ENCODE assay signal across 10 cellular contexts in genomic region chr2:174752403-174753037, GRCh38. TPM values are rescaled to one million over a fixed set of nuclear protein-coding genes. Genes with fewer than 3 reads are reported as not detected.
DNase-seq lines count a peak whose midpoint lies in the region; ATAC-seq and TF ChIP-seq lines count a peak whose summit lies in the region.
"Had no signal": no experiment of that assay in that cellular context is flagged by ENCODE, and none has a peak within 500 bp of the region (broad histone marks: within the 10 kb centered on the region; RNA-seq: fewer than 3 reads in every experiment).

No MANE protein-coding gene starts in this region.

- peak overlapping the region; percentile 30 to 79 (median 66) for H3K4me3 Mint-ChIP-seq in IgD-negative memory B cell

- no peaks in the 10 kb centered on the region for H3K27me3 ChIP-seq in adrenal gland
- H3K27me3 ChIP-seq: SJSA1 had no signal

- H3K36me3 Mint-ChIP-seq in IgD-negative memory B cell, result no peaks in the 10 kb centered on the region
- H3K36me3 Mint-ChIP-seq: naive thymus-derived CD4-positive, alpha-beta T cell had no signal

- H3K27ac Mint-ChIP-seq in IgD-negative memory B cell, result peak overlapping the region; percentile 85 to 99 (median 99)

- WGBS in adrenal gland, 4 donors, result 86 to 97% (median 89%) methylated on average over 4 of the region's 4 CpGs

- intact Hi-C loops in adrenal gland (cut with DNase I), result no loop called here

- ATAC-seq in GM18868 (IDR thresholded peaks at IDR 0.05; ENCODE audit: unreplicated experiment) (peak; percentile 85), GM21786 (IDR thresholded peaks at IDR 0.05; ENCODE audit: unreplicated experiment) (peak; percentile 84)

- TF ChIP-seq POLR2A in adrenal gland (IDR thresholded peaks at IDR 0.05), result no peak

- peaks cover 10% of the 10 kb centered on the region for H3K27me3 Mint-ChIP-seq in IgD-negative memory B cell

- no peak for TF ChIP-seq CTCF in adrenal gland (IDR thresholded peaks at IDR 0.05)

- H3K27ac ChIP-seq in adrenal gland, result no peak overlapping the region
- H3K27ac ChIP-seq: SJSA1 had no signal

- no peaks in the 10 kb centered on the region for H3K9me3 Mint-ChIP-seq in IgD-negative memory B cell
- H3K9me3 Mint-ChIP-seq: naive thymus-derived CD4-positive, alpha-beta T cell had no signal

- no peaks in the 10 kb centered on the region for H3K9me3 ChIP-seq in adrenal gland (replicated peaks in 1 of 3)
- H3K9me3 ChIP-seq: SJSA1 had no signal

- DNase-seq in iris pigment epithelial cell (ENCODE audit: low read depth) (peak; percentile 28), NCI-H345 (lab: John Stamatoyannopoulos, UW) (no peak), amygdala (lab: John Stamatoyannopoulos, UW) (no peak), adrenal gland (no peak), inferior parietal cortex (ENCODE audit: extremely low spot score) (no peak)

- peaks cover 29 to 43% (median 34%) of the 10 kb centered on the region in 3 donors for H3K4me1 Mint-ChIP-seq in IgD-negative memory B cell

- H3K36me3 ChIP-seq in adrenal gland (replicated peaks in 1 of 2), result no peaks in the 10 kb centered on the region
- H3K36me3 ChIP-seq: SJSA1 had no signal

- H3K4me1 ChIP-seq in adrenal gland (replicated peaks in 1 of 2), result no peaks in the 10 kb centered on the region

- no peak overlapping the region for H3K4me3 ChIP-seq in adrenal gland
- H3K4me3 ChIP-seq: SJSA1 had no signal

RNA-seq across cellular contexts. Expression of gene CHRNA1, which starts 11.8 kb away (rescaled TPM):
- polyA plus RNA-seq in IgD-negative memory B cell (0.40 TPM), adrenal gland (not detected)
- under 1 TPM in 1 of 8 donors, not detected in 7; 0.37 TPM for total RNA-seq in adrenal gland
- total RNA-seq: naive thymus-derived CD4-positive, alpha-beta T cell had no signal
- polyA plus RNA-seq: naive thymus-derived CD4-positive, alpha-beta T cell had no signal
